ENCODE assay signal across 1 cellular context in genomic region chrX:136336623-136337022, GRCh38.
TF ChIP-seq lines count a peak whose summit lies in the region.

No MANE protein-coding gene starts in this region.

TF ChIP-seq in HepG2, 621 proteins besides CTCF, POLR2A, EP300 and RAD21 (continued from another document):
- no peak for TF ChIP-seq ZHX2 (IDR thresholded peaks at IDR 0.05; ENCODE audit: low read depth)
- no peak for TF ChIP-seq ZHX2 (CRISPR knock-in tag; IDR thresholded peaks at IDR 0.05; ENCODE audit: borderline replicate concordance)
- no peak for TF ChIP-seq ZNF737 (CRISPR knock-in tag; IDR thresholded peaks at IDR 0.05; ENCODE audit: borderline replicate concordance)
- TF ChIP-seq ZNF414 (CRISPR knock-in tag; IDR thresholded peaks at IDR 0.05), result no peak
- no peak for TF ChIP-seq ZNF274 (CRISPR knock-in tag; IDR thresholded peaks at IDR 0.05)
- TF ChIP-seq MAFG (CRISPR knock-in tag; IDR thresholded peaks at IDR 0.05), result no peak
- TF ChIP-seq ZNF550 (CRISPR knock-in tag; IDR thresholded peaks at IDR 0.05; ENCODE audit: borderline replicate concordance), result no peak
- TF ChIP-seq SMAD3 (CRISPR knock-in tag; IDR thresholded peaks at IDR 0.05), result no peak
- no peak for TF ChIP-seq ZNF615 (CRISPR knock-in tag; IDR thresholded peaks at IDR 0.05; ENCODE audit: borderline replicate concordance)
- TF ChIP-seq NRL (CRISPR knock-in tag; IDR thresholded peaks at IDR 0.05; ENCODE audit: borderline replicate concordance), result no peak
- TF ChIP-seq KMT2A (CRISPR knock-in tag; IDR thresholded peaks at IDR 0.05), result no peak
- no peak for TF ChIP-seq ZSCAN20 (CRISPR knock-in tag; IDR thresholded peaks at IDR 0.05; ENCODE audit: borderline replicate concordance)
- TF ChIP-seq KAT2B (IDR thresholded peaks at IDR 0.05; ENCODE audit: borderline replicate concordance, low read depth, low read length), result no peak
- TF ChIP-seq FOXM1 (CRISPR knock-in tag; IDR thresholded peaks at IDR 0.05), result no peak
- no peak for TF ChIP-seq THAP7 (CRISPR knock-in tag; IDR thresholded peaks at IDR 0.05)
- TF ChIP-seq ZNF558 (CRISPR knock-in tag; IDR thresholded peaks at IDR 0.05; ENCODE audit: borderline replicate concordance), result no peak
